Comparison of ENCODE assay signal across 2 cellular contexts in genomic region chr4:45072981-45073380, GRCh38.
TF ChIP-seq lines count a peak whose summit lies in the region.

No MANE protein-coding gene starts in this region.

TF ChIP-seq in H1, 55 proteins besides CTCF, POLR2A, EP300 and RAD21:
- TF ChIP-seq TEAD4 (IDR thresholded peaks at IDR 0.05; ENCODE audit: low read depth, low read length): no peak
- TF ChIP-seq ATF2 (IDR thresholded peaks at IDR 0.05; ENCODE audit: low read length): no peak
- TF ChIP-seq BACH1 (IDR thresholded peaks at IDR 0.05; ENCODE audit: low read length): no peak
TF ChIP-seq in H1: peak in this region for 0.

TF ChIP-seq in WTC11, 78 proteins besides CTCF, POLR2A, EP300 and RAD21:
- TF ChIP-seq TEAD4 (CRISPR knock-in tag; IDR thresholded peaks at IDR 0.05) (no peak), EMX1 (CRISPR knock-in tag; IDR thresholded peaks at IDR 0.05) (no peak), FOXJ3 (CRISPR knock-in tag; IDR thresholded peaks at IDR 0.05; ENCODE audit: borderline replicate concordance) (no peak), ZNF416 (CRISPR knock-in tag; IDR thresholded peaks at IDR 0.05) (no peak), ZBTB43 (CRISPR knock-in tag; IDR thresholded peaks at IDR 0.05) (no peak), CBFB (CRISPR knock-in tag; IDR thresholded peaks at IDR 0.05; ENCODE audit: low read depth) (no peak), AR (CRISPR knock-in tag; IDR thresholded peaks at IDR 0.05) (no peak), MYBL2 (CRISPR knock-in tag; IDR thresholded peaks at IDR 0.05) (no peak), E2F4 (CRISPR knock-in tag; IDR thresholded peaks at IDR 0.05; ENCODE audit: borderline replicate concordance, low read depth) (no peak), ZNF423 (CRISPR knock-in tag; IDR thresholded peaks at IDR 0.05) (no peak), ZNF121 (CRISPR knock-in tag; IDR thresholded peaks at IDR 0.05) (no peak), JUN (CRISPR knock-in tag; IDR thresholded peaks at IDR 0.05) (no peak), ESRRA (CRISPR knock-in tag; IDR thresholded peaks at IDR 0.05; ENCODE audit: borderline replicate concordance) (no peak), NFE2L1 (CRISPR knock-in tag; IDR thresholded peaks at IDR 0.05) (no peak)
TF ChIP-seq in WTC11: peak in this region for 0.
